ENCODE assay signal across 7 cellular contexts in genomic region chr12:93466625-93467350, GRCh38. TPM values are rescaled to one million over a fixed set of nuclear protein-coding genes. Genes with fewer than 3 reads are reported as not detected.
DNase-seq lines count a peak whose midpoint lies in the region; ATAC-seq and TF ChIP-seq lines count a peak whose summit lies in the region.

No MANE protein-coding gene starts in this region.

- peaks cover 37% of the 10 kb centered on the region for H3K36me3 Mint-ChIP-seq in stimulated activated effector memory CD8-positive, alpha-beta T cell treated with anti-CD3 and anti-CD28 coated beads, Interleukin-12 subunit alpha, Interleukin-12 subunit beta, amount 100 ng/mL, for 72 hours

- H3K4me1 ChIP-seq in cardiac muscle cell (ENCODE audit: low read depth) = peaks cover 11% of the 10 kb centered on the region

- H3K27ac ChIP-seq in SK-N-MC (no peak overlapping the region), cardiac muscle cell (no peak overlapping the region)

- H3K4me3 Mint-ChIP-seq in stimulated activated effector memory CD8-positive, alpha-beta T cell treated with anti-CD3 and anti-CD28 coated beads, Interleukin-12 subunit alpha, Interleukin-12 subunit beta, amount 100 ng/mL, for 72 hours = peak overlapping the region; percentile 88

- no peak for TF ChIP-seq CTCF in cardiac muscle cell (IDR thresholded peaks at IDR 0.05; ENCODE audit: low read depth, low read length)

- peak overlapping the region; percentile 96 for H3K27ac Mint-ChIP-seq in stimulated activated effector memory CD8-positive, alpha-beta T cell treated with anti-CD3 and anti-CD28 coated beads, Interleukin-12 subunit alpha, Interleukin-12 subunit beta, amount 100 ng/mL, for 72 hours

- H3K36me3 ChIP-seq in SK-N-MC (ENCODE audit: insufficient read depth, low read length) = peaks cover 31% of the 10 kb centered on the region
- H3K36me3 ChIP-seq in cardiac muscle cell = peaks cover 11% of the 10 kb centered on the region

- H3K9me3 ChIP-seq in SK-N-MC (ENCODE audit: low read depth, low read length) (no peaks in the 10 kb centered on the region), cardiac muscle cell (ENCODE audit: low read depth) (no peaks in the 10 kb centered on the region)

- no peak overlapping the region for H3K9ac ChIP-seq in SK-N-MC (ENCODE audit: insufficient read length)

- peaks cover 26% of the 10 kb centered on the region for H3K4me1 Mint-ChIP-seq in stimulated activated effector memory CD8-positive, alpha-beta T cell treated with anti-CD3 and anti-CD28 coated beads, Interleukin-12 subunit alpha, Interleukin-12 subunit beta, amount 100 ng/mL, for 72 hours

- H3K4me3 ChIP-seq in SK-N-MC = peak overlapping the region; percentile 87
- peak overlapping the region; percentile 68 for H3K4me3 ChIP-seq in cardiac muscle cell

- ATAC-seq in GM21619 (IDR thresholded peaks at IDR 0.05; ENCODE audit: unreplicated experiment) (peak; percentile 11), HG03469 (IDR thresholded peaks at IDR 0.05; ENCODE audit: unreplicated experiment) (no peak)
- ATAC-seq in stimulated activated effector memory CD8-positive, alpha-beta T cell treated with anti-CD3 and anti-CD28 coated beads, Interleukin-12 subunit alpha, Interleukin-12 subunit beta, amount 100 ng/mL, for 72 hours = no peak

- no peaks in the 10 kb centered on the region for H3K27me3 ChIP-seq in cardiac muscle cell

- no peaks in the 10 kb centered on the region for H3K9me3 Mint-ChIP-seq in stimulated activated effector memory CD8-positive, alpha-beta T cell treated with anti-CD3 and anti-CD28 coated beads, Interleukin-12 subunit alpha, Interleukin-12 subunit beta, amount 100 ng/mL, for 72 hours

- no peak for DNase-seq in SK-N-MC (ENCODE audit: low read depth, low spot score)
- DNase-seq in cardiac muscle cell (ENCODE audit: low read depth in 1 of 2, low spot score in 1 of 2) = no peak
- no peak for DNase-seq in stimulated activated effector memory CD8-positive, alpha-beta T cell treated with anti-CD3 and anti-CD28 coated beads, Interleukin-12 subunit alpha, Interleukin-12 subunit beta, amount 100 ng/mL, for 72 hours (ENCODE audit: low spot score in 2 of 2)
- DNase-seq in NCI-H2227 treated with DMSO at 0.1 percent for 48 hours (lab: John Stamatoyannopoulos, UW) = no peak
- no peak for DNase-seq in kidney tubule cell (ENCODE audit: low spot score)

RNA-seq across cellular contexts. Expression of gene MRPL42, which starts 0.5 kb away (rescaled TPM):
- total RNA-seq in cardiac muscle cell = 24.0 and 41.5 TPM in 2 replicates
- polyA plus RNA-seq in cardiac muscle cell = 92.5 and 128 TPM in 2 replicates

RNA-seq across cellular contexts. Expression of gene UBE2N, which starts 25.0 kb away (rescaled TPM):
- total RNA-seq in cardiac muscle cell = 17.2 and 36.1 TPM in 2 replicates
- 131 and 168 TPM in 2 replicates for polyA plus RNA-seq in cardiac muscle cell
